Comparison of ENCODE assay signal across 18 cellular contexts in the genomic region with DNA sequence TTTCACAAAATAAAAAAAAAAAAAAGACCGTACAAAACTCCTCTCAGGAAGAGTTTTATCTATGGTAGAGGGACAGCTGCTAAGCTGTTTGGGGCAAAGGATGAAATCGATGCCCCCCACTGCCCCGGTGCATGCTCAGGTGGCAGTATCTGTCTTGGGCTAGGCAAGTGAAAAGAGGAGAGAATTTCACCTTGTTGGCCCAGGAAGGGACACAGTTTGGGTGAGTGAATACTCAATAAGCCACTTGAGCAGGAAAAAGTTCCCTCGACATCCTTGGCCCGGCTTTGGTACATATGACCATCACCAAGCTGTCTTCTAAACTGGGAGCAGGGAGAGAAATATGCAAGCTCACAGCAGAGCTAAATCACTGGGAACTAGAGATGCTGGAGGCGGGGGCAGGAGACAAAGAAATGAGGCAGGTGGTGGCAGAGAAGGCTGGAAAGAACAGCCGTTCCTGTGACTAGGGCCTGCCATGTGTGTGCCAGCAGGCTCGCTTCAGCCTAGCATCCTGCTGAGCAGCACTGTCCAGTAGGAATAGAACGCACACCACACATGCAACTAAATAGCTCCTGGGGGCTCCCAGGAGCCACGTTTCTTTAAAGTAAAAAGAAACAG. TPM values are rescaled to one million over a fixed set of nuclear protein-coding genes. Genes with fewer than 3 reads are reported as not detected.
DNase-seq lines count a peak whose midpoint lies in the region; ATAC-seq and TF ChIP-seq lines count a peak whose summit lies in the region.
"Had no signal": no experiment of that assay in that cellular context is flagged by ENCODE, and none has a peak within 500 bp of the region (broad histone marks: within the 10 kb centered on the region; RNA-seq: fewer than 3 reads in every experiment).

No MANE protein-coding gene starts in this region.

- ATAC-seq in HG03039 (IDR thresholded peaks at IDR 0.05; ENCODE audit: unreplicated experiment): no peak
- ATAC-seq: activated CD4-positive, CD25-positive, alpha-beta regulatory T cell treated with anti-CD3 and anti-CD28 coated beads, Interleukin-2, amount 50 U/mL, for 24 hours had no signal

- TF ChIP-seq CTCF in testis (IDR thresholded peaks at IDR 0.05): no peak

- TF ChIP-seq POLR2A in testis (IDR thresholded peaks at IDR 0.05): no peak

- no peaks in the 10 kb centered on the region for H3K9me3 ChIP-seq in testis

- 77 to 84% methylated on average over 10 of the region's 10 CpGs for WGBS in testis, 2 donors

- no peak overlapping the region for H3K4me3 ChIP-seq in testis
- H3K4me3 ChIP-seq: GM23248 had no signal

- H3K27ac ChIP-seq in testis: no peak overlapping the region
- H3K27ac ChIP-seq: 22Rv1, GM23248, KMS-11 had no signal

- DNase-seq in DMS153 (lab: John Stamatoyannopoulos, UW): peak; percentile 10
- no peak for DNase-seq in DMS153 treated with DMSO at 0.1 percent for 48 hours (lab: John Stamatoyannopoulos, UW; ENCODE audit: unreplicated experiment)
- peak; percentile 22 for DNase-seq in NCI-H2196 (lab: John Stamatoyannopoulos, UW; ENCODE audit: unreplicated experiment)
- peak in 31 of 58 donors; percentile 11 to 74 (median 33) for DNase-seq in anterior cingulate cortex (lab: John Stamatoyannopoulos, UW)
- DNase-seq in occipital lobe (lab: John Stamatoyannopoulos, UW): peak; percentile 59
- DNase-seq in testis: no peak
- DNase-seq in H4 (ENCODE audit: low spot score): no peak
- DNase-seq: CD4-positive, CD25-positive, alpha-beta regulatory T cell; effector memory CD4-positive, alpha-beta T cell; GM23248; NCI-H1694 treated with DMSO at 0.1 percent for 48 hours; SW 1271 had no signal

- intact Hi-C loops in testis (cut with DNase I; ENCODE audit: low total_unique reads): no loop called here

- H3K27me3 ChIP-seq in testis: no peaks in the 10 kb centered on the region

- H3K36me3 ChIP-seq in testis (ENCODE audit: low read depth, missing control alignments): no peaks in the 10 kb centered on the region

- H3K4me1 ChIP-seq in testis: no peaks in the 10 kb centered on the region

RNA-seq across cellular contexts. Expression of a gene that starts 8.2 kb away (rescaled TPM):
- 95.5 TPM for total RNA-seq in occipital lobe
- 100 to 1,000 TPM; 274 to 338 TPM for total RNA-seq in testis
- 1,078 TPM for polyA plus RNA-seq in testis (ENCODE audit: insufficient read depth, low read depth, low replicate concordance)
- 86.6 and 90.0 TPM in 2 replicates for total RNA-seq in H4 (2014; rRNA removed; shearing (Covaris generic))

RNA-seq across cellular contexts. Expression of a gene that starts 31.6 kb away (rescaled TPM):
- total RNA-seq in occipital lobe (not detected), testis (not detected)
- not detected for polyA plus RNA-seq in testis (ENCODE audit: insufficient read depth, low read depth, low replicate concordance)
- total RNA-seq in H4 (2014; rRNA removed; shearing (Covaris generic)): not detected in 2 replicates
- total RNA-seq: CD4-positive, CD25-positive, alpha-beta regulatory T cell; GM23248; liver; neural crest cell had no signal
- polyA plus RNA-seq: CD4-positive, CD25-positive, alpha-beta regulatory T cell; GM23248; liver had no signal

RNA-seq across cellular contexts. Expression of a gene that starts 53.9 kb away (rescaled TPM):
- total RNA-seq in occipital lobe: 0.16 TPM
- total RNA-seq in testis: 1 to 10 TPM; 2.9 to 5.3 TPM
- polyA plus RNA-seq in testis (ENCODE audit: insufficient read depth, low read depth, low replicate concordance): 1.9 TPM
- 0.06 TPM in 1 of 2 replicates, not detected in the other for total RNA-seq in H4 (2014; rRNA removed; shearing (Covaris generic))
- total RNA-seq: GM23248 had no signal
- polyA plus RNA-seq: GM23248 had no signal

RNA-seq across cellular contexts. Expression of a gene that starts 56.2 kb away (rescaled TPM):
- total RNA-seq in occipital lobe (0.31 TPM), testis (10 to 100 TPM; 13.3 to 26.0 TPM)
- 12.2 TPM for polyA plus RNA-seq in testis (ENCODE audit: insufficient read depth, low read depth, low replicate concordance)
- total RNA-seq in H4 (2014; rRNA removed; shearing (Covaris generic)): 81.4 and 83.8 TPM in 2 replicates
- total RNA-seq: CD4-positive, CD25-positive, alpha-beta regulatory T cell; liver; neural crest cell had no signal
- polyA plus RNA-seq: CD4-positive, CD25-positive, alpha-beta regulatory T cell had no signal

Comparison
In these comparisons a context has a peak if more than half of its experiments do, and no peak if none do; other contexts are left out.
1. DNase-seq: peak in DMS153 (single experiment), NCI-H2196 (single experiment), anterior cingulate cortex (31 of 58) and occipital lobe (single experiment); none in DMS153 treated with DMSO at 0.1 percent for 48 hours (single experiment), testis (single experiment) and H4 (single experiment).